Comparison of ENCODE assay signal across 1 cellular context in the genomic region with DNA sequence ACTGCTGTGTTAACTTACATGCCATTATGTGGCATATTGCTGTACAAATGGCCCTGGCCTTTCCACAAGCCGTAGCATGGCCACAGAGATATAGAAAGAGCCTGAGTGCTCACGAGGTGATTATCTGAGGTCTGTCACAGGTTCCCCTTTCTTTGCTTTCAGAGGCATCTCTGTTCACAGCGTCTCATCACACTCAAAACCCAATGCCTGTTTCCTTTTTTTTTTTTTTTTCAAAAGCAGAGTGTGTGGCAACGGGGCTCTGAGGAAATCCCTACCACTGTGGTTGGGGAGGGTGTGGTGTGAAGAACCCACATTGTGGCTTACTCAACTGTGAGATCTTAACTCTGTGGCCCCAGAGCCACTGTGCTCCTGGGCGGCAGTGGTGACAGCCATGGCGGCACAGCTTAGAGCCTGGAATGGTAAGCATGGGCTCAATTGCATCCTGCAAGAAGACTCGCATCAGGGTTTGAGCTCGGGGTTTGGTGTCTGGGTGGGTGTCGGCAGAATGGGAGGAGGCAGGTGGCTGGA.
TF ChIP-seq lines count a peak whose summit lies in the region.

No MANE protein-coding gene starts in this region.

TF ChIP-seq in HepG2, 621 proteins besides CTCF, POLR2A, EP300 and RAD21 (continued from another document):
- TF ChIP-seq HDAC2 (CRISPR knock-in tag; IDR thresholded peaks at IDR 0.05) (no peak), ZNF264 (CRISPR knock-in tag; IDR thresholded peaks at IDR 0.05) (no peak), ATF1 (CRISPR knock-in tag; IDR thresholded peaks at IDR 0.05) (no peak), NPAS2 (CRISPR knock-in tag; IDR thresholded peaks at IDR 0.05; ENCODE audit: borderline replicate concordance) (no peak), ZMYM4 (CRISPR knock-in tag; IDR thresholded peaks at IDR 0.05) (no peak)
- TF ChIP-seq, protein P1, sequence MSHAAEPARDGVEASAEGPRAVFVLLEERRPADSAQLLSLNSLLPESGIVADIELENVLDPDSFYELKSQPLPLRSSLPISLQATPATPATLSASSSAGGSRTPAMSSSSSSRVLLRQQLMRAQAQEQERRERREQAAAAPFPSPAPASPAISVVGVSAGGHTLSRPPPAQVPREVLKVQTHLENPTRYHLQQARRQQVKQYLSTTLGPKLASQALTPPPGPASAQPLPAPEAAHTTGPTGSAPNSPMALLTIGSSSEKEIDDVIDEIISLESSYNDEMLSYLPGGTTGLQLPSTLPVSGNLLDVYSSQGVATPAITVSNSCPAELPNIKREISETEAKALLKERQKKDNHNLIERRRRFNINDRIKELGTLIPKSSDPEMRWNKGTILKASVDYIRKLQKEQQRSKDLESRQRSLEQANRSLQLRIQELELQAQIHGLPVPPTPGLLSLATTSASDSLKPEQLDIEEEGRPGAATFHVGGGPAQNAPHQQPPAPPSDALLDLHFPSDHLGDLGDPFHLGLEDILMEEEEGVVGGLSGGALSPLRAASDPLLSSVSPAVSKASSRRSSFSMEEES (CRISPR knock-in tag; IDR thresholded peaks at IDR 0.05) = no peak
- TF ChIP-seq, protein P2, sequence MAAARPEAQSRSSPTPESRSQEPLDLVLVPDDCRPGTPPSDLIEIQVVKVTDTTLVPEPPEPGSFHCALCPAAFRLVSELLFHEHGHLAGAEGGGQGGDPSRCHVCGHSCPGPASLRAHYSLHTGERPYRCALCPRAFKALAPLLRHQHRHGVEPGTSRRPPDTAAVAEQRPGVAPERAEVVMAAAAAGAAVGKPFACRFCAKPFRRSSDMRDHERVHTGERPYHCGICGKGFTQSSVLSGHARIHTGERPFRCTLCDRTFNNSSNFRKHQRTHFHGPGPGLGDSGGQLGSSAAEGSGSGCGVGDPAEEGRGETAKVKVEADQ (CRISPR knock-in tag; IDR thresholded peaks at IDR 0.05; ENCODE audit: borderline replicate concordance) = no peak
TF ChIP-seq in HepG2: peak in this region for 0.
